In the genomic region with DNA sequence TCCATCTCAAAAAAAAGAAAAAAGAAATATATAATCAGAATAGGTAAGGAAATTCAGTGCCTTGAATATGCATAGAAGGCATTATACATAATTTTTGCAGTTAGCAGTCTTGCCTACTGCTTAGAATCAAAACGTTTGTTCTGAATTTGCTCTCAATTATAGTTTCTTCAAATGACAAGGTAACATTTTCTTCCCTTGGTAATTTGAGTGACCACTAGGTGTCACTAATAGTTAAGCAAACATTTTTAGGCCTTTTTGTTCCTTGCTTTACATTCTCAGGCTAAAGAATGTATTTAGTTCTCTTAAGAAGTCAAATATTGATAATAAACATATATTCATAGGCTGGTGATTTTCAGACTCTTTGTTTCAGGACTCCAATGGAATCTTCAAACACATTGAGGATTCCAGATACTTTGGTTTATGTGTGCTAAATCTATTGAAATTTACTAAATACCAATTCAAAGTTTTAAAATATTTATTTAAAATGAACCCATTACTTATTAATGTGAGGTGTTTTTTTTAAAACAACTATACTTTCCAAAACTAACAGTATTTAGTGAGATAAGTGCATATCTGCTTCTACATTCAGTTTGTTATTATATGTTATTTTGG, we compare ENCODE assay signal across 8 cellular contexts. TPM values are rescaled to one million over a fixed set of nuclear protein-coding genes. Genes with fewer than 3 reads are reported as not detected.
DNase-seq lines count a peak whose midpoint lies in the region; ATAC-seq, FAIRE-seq and TF ChIP-seq lines count a peak whose summit lies in the region.

No MANE protein-coding gene starts in this region.

- H3K36me3 ChIP-seq in bronchial epithelial cell (ENCODE audit: control insufficient read depth, insufficient read depth, low read length) = no peaks in the 10 kb centered on the region
- peaks cover 13 to 33% of the 10 kb centered on the region in 2 experiments for H3K36me3 ChIP-seq in mesenchymal stem cell (ENCODE audit: control insufficient read depth in 1 of 2, insufficient read depth in 2 of 2, low read depth in 1 of 2, low read length in 2 of 2)

- POLR2A ChIA-PET in activated CD4-positive, alpha-beta memory T cell treated with anti-CD3 and anti-CD28 coated beads for 36 hours (lab: Charles Lee) = no interaction called here

- no peak overlapping the region for H2BK12ac ChIP-seq in mesenchymal stem cell (ENCODE audit: low read length in 2 of 2)

- H3K27me3 Mint-ChIP-seq in activated CD4-positive, alpha-beta memory T cell treated with anti-CD3 and anti-CD28 coated beads for 36 hours = no peaks in the 10 kb centered on the region
- no peaks in the 10 kb centered on the region for H3K27me3 Mint-ChIP-seq in T-helper 17 cell

- TF ChIP-seq CTCF in GM12873 (IDR thresholded peaks at IDR 0.05; ENCODE audit: insufficient read depth, low read depth, low read length, missing control alignments) = peak; percentile 53
- peak; percentile 33 for TF ChIP-seq CTCF in bronchial epithelial cell (IDR thresholded peaks at IDR 0.05; ENCODE audit: insufficient read depth, low read length, severe bottlenecking)

- intact Hi-C loops in activated CD4-positive, alpha-beta memory T cell treated with anti-CD3 and anti-CD28 coated beads for 36 hours (cut with micrococcal nuclease) = loop anchor here (1.0 to 10.0 kb wide), 6 partner anchors 80 to 364 kb away; a partner anchor contains a TSS

- no peak overlapping the region for H3K23ac ChIP-seq in mesenchymal stem cell (ENCODE audit: low read length in 2 of 2)

- H2BK120ac ChIP-seq in mesenchymal stem cell (ENCODE audit: low read depth, low read length) = no peak overlapping the region

- H3K9ac ChIP-seq in mesenchymal stem cell (ENCODE audit: low read length) = no peak overlapping the region

- no peaks in the 10 kb centered on the region for H3K27me3 ChIP-seq in bronchial epithelial cell (ENCODE audit: control insufficient read depth, insufficient read depth, low read length)
- H3K27me3 ChIP-seq in mesenchymal stem cell (ENCODE audit: control insufficient read depth in 1 of 2, insufficient read depth in 1 of 2, low read length in 2 of 2) = no peaks in the 10 kb centered on the region

- H3K4me1 ChIP-seq in mesenchymal stem cell (ENCODE audit: control insufficient read depth, insufficient read depth, low read depth, low read length) = peaks cover 1% of the 10 kb centered on the region

- H3K27ac Mint-ChIP-seq in activated CD4-positive, alpha-beta memory T cell treated with anti-CD3 and anti-CD28 coated beads for 36 hours = no peak overlapping the region
- H3K27ac Mint-ChIP-seq in T-helper 17 cell = no peak overlapping the region

- no peak overlapping the region for H3K4me3 ChIP-seq in bronchial epithelial cell (ENCODE audit: low read depth, low read length)
- no peak overlapping the region for H3K4me3 ChIP-seq in mesenchymal stem cell (ENCODE audit: insufficient read depth in 1 of 2, low read depth in 1 of 2, low read length in 2 of 2)

- no peak overlapping the region for H4K91ac ChIP-seq in mesenchymal stem cell (ENCODE audit: low read length)

- ATAC-seq in GM19324 (IDR thresholded peaks at IDR 0.05; ENCODE audit: low FRiP score, unreplicated experiment) (no peak), T-helper 17 cell (no peak)

- H3K14ac ChIP-seq in mesenchymal stem cell (ENCODE audit: low read length in 2 of 2) = no peak overlapping the region

- no CpG with 5 or more reads among the region's 1 CpG for WGBS in mesenchymal stem cell

- H2AK5ac ChIP-seq in mesenchymal stem cell (ENCODE audit: low read length, severe bottlenecking) = no peak overlapping the region

- H2AFZ ChIP-seq in mesenchymal stem cell (ENCODE audit: low read depth, low read length) = no peak overlapping the region

- no peak for FAIRE-seq in bronchial epithelial cell (lab: Jason Lieb, UNC)

- peak; percentile 52 for DNase-seq in ACHN
- peak; percentile 37 for DNase-seq in NCI-H345 (lab: John Stamatoyannopoulos, UW)
- DNase-seq in bronchial epithelial cell (ENCODE audit: low read depth) = peak; percentile 61
- peak; percentile 63 for DNase-seq in mesenchymal stem cell
- DNase-seq in activated CD4-positive, alpha-beta memory T cell treated with anti-CD3 and anti-CD28 coated beads for 36 hours = no peak
- DNase-seq in T-helper 17 cell = no peak

- H3K9me3 Mint-ChIP-seq in activated CD4-positive, alpha-beta memory T cell treated with anti-CD3 and anti-CD28 coated beads for 36 hours = no peaks in the 10 kb centered on the region

- CTCF ChIA-PET in activated CD4-positive, alpha-beta memory T cell treated with anti-CD3 and anti-CD28 coated beads for 36 hours (lab: Charles Lee) = interaction anchor here (1.0 to 16.4 kb wide), 3 partner anchors 12 to 104 kb away, joined by 3 to 263 read pairs (median 5); a partner anchor contains a TSS

- no peak overlapping the region for H3K4me3 Mint-ChIP-seq in activated CD4-positive, alpha-beta memory T cell treated with anti-CD3 and anti-CD28 coated beads for 36 hours
- no peak overlapping the region for H3K4me3 Mint-ChIP-seq in T-helper 17 cell

- H3K18ac ChIP-seq in mesenchymal stem cell (ENCODE audit: low read depth in 1 of 2, low read length in 2 of 2) = no peak overlapping the region

- no peak overlapping the region for H4K8ac ChIP-seq in mesenchymal stem cell (ENCODE audit: low read length)

- peaks cover 9% of the 10 kb centered on the region for H3K79me1 ChIP-seq in mesenchymal stem cell (replicated peaks; ENCODE audit: low read length, poor library complexity, severe bottlenecking)

- no peak overlapping the region for H3K27ac ChIP-seq in mesenchymal stem cell (ENCODE audit: low read length, poor library complexity, severe bottlenecking)

- peaks cover 9% of the 10 kb centered on the region for H3K4me1 Mint-ChIP-seq in activated CD4-positive, alpha-beta memory T cell treated with anti-CD3 and anti-CD28 coated beads for 36 hours (ENCODE audit: low read depth)
- no peaks in the 10 kb centered on the region for H3K4me1 Mint-ChIP-seq in T-helper 17 cell

- no peak overlapping the region for H2BK5ac ChIP-seq in mesenchymal stem cell (ENCODE audit: low read depth, low read length, poor library complexity, severe bottlenecking)

- H2BK15ac ChIP-seq in mesenchymal stem cell (ENCODE audit: low read depth, poor library complexity, severe bottlenecking) = no peak overlapping the region

- H3K9me3 ChIP-seq in mesenchymal stem cell (ENCODE audit: control insufficient read depth, low read length) = no peaks in the 10 kb centered on the region
- no peaks in the 10 kb centered on the region for H3K9me3 ChIP-seq in T-helper 17 cell (ENCODE audit: control insufficient read depth, low read length, poor library complexity, severe bottlenecking)

- peaks cover 16% of the 10 kb centered on the region for H3K36me3 Mint-ChIP-seq in activated CD4-positive, alpha-beta memory T cell treated with anti-CD3 and anti-CD28 coated beads for 36 hours
- peaks cover 2% of the 10 kb centered on the region for H3K36me3 Mint-ChIP-seq in T-helper 17 cell (ENCODE audit: low read depth)

- no peak overlapping the region for H3K4ac ChIP-seq in mesenchymal stem cell (ENCODE audit: low read depth in 1 of 2, low read length in 2 of 2)

- in situ Hi-C loops in ACHN (cut with HindIII; ENCODE audit: low pct_ligation_motif_present, low pct_unique_long_range_greater_than_20kb, low sequenced_read_pairs) = no loop called here

- H3K4me2 ChIP-seq in mesenchymal stem cell (ENCODE audit: low read length, poor library complexity, severe bottlenecking) = no peak overlapping the region

RNA-seq across cellular contexts. Expression of a gene that starts 55.0 kb away (rescaled TPM):
- total RNA-seq in bronchial epithelial cell (0.90 and 1.6 TPM in 2 replicates), T-helper 17 cell (under 1 TPM; 0.47 to 0.70 TPM)
- polyA plus RNA-seq in mesenchymal stem cell (2013, experiment 1 of 2) = 1.4 TPM
- polyA plus RNA-seq in mesenchymal stem cell (2013, experiment 2 of 2) = 1.7 TPM
- total RNA-seq in activated CD4-positive, alpha-beta memory T cell treated with anti-CD3 and anti-CD28 coated beads for 36 hours = under 1 TPM; 0.86 to 0.90 TPM

Comparison
In these comparisons a context has a peak if more than half of its experiments do, and no peak if none do; other contexts are left out.
1. DNase-seq: peak in ACHN (single experiment), NCI-H345 (single experiment), bronchial epithelial cell (single experiment) and mesenchymal stem cell (single experiment); none in activated CD4-positive, alpha-beta memory T cell treated with anti-CD3 and anti-CD28 coated beads for 36 hours (single experiment) and T-helper 17 cell (0 of 3).